ENCODE assay signal across 19 cellular contexts in the genomic region with DNA sequence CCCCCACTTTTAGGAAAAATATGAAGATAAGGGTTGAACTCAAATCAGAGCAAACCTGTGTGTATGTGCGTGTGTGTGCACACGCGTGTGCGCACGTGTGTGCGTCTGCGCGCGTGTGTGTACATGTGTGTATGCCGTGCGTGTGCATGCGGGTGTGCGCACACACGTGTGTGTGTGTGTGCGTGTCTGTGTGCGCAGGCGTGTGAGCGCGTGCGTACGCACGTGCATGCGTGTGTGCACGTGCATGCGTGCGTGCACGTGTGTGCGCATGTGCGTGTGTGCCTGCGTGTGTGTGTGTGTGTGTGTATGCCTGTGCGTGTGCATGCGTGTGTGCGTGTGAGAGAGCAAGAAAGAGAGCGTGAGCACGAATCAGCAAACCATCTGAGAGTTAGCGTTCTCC.
"Had no signal": no experiment of that assay in that cellular context is flagged by ENCODE, and none has a peak within 500 bp of the region (broad histone marks: within the 10 kb centered on the region; RNA-seq: fewer than 3 reads in every experiment).

No MANE protein-coding gene starts in this region.

- ATAC-seq: activated CD4-positive, CD25-positive, alpha-beta regulatory T cell treated with anti-CD3 and anti-CD28 coated beads, Interleukin-2, amount 50 U/mL, for 24 hours; foreskin keratinocyte; SK-N-SH treated with all-trans-retinoic acid at 6 μM for 48 hours; stimulated activated memory B cell treated with anti-CD40 and anti-IgM and Interleukin-4, amounts not matched to agents 10 μg/mL and 1 μg/mL and 100 μg/mL, for 72 hours; T-cell had no signal

- H3K9me3 ChIP-seq: ovary, sigmoid colon, spleen, thoracic aorta had no signal

- H3K27ac Mint-ChIP-seq: activated CD4-positive, alpha-beta T cell treated with anti-CD3 and anti-CD28 coated beads, Interleukin-2, amount 10 ng/mL, durations not matched to agents 7 days and 5 days; activated naive CD8-positive, alpha-beta T cell; memory B cell; stimulated activated memory B cell treated with anti-CD40 and anti-IgM and Interleukin-4, amounts not matched to agents 10 μg/mL and 1 μg/mL and 100 μg/mL, for 72 hours; T-cell had no signal

- H3K4me3 ChIP-seq: ovary, sigmoid colon, spleen, thoracic aorta had no signal

- H3K4me1 ChIP-seq: foreskin keratinocyte had no signal

- H3K27me3 ChIP-seq: dorsolateral prefrontal cortex, foreskin keratinocyte, ovary, sigmoid colon, spleen had no signal

- H3K4me3 Mint-ChIP-seq: activated CD4-positive, alpha-beta T cell treated with anti-CD3 and anti-CD28 coated beads, Interleukin-2, amount 10 ng/mL, durations not matched to agents 7 days and 5 days; activated naive CD8-positive, alpha-beta T cell; memory B cell; stimulated activated memory B cell treated with anti-CD40 and anti-IgM and Interleukin-4, amounts not matched to agents 10 μg/mL and 1 μg/mL and 100 μg/mL, for 72 hours; T-cell had no signal

- H3K27me3 Mint-ChIP-seq: activated CD4-positive, alpha-beta T cell treated with anti-CD3 and anti-CD28 coated beads, Interleukin-2, amount 10 ng/mL, durations not matched to agents 7 days and 5 days; activated naive CD8-positive, alpha-beta T cell; memory B cell; stimulated activated memory B cell treated with anti-CD40 and anti-IgM and Interleukin-4, amounts not matched to agents 10 μg/mL and 1 μg/mL and 100 μg/mL, for 72 hours; T-cell had no signal

- H3K27ac ChIP-seq: epithelial cell of prostate, foreskin keratinocyte, ovary, spleen, thoracic aorta had no signal

- H3K9me3 Mint-ChIP-seq: activated CD4-positive, alpha-beta T cell treated with anti-CD3 and anti-CD28 coated beads, Interleukin-2, amount 10 ng/mL, durations not matched to agents 7 days and 5 days; memory B cell; stimulated activated memory B cell treated with anti-CD40 and anti-IgM and Interleukin-4, amounts not matched to agents 10 μg/mL and 1 μg/mL and 100 μg/mL, for 72 hours; T-cell had no signal

- DNase-seq: activated CD4-positive, alpha-beta T cell treated with anti-CD3 and anti-CD28 coated beads, Interleukin-2, amount 10 ng/mL, durations not matched to agents 7 days and 5 days; activated gamma-delta T cell; amygdala; caudate nucleus; foreskin keratinocyte; ovary; sigmoid colon; spleen; stimulated activated CD4-positive, alpha-beta T cell treated with anti-CD3 and anti-CD28 coated beads, Interleukin-4, amount 100 ng/mL, for 4 hours; T-cell; T-helper 9 cell had no signal

- H3K36me3 Mint-ChIP-seq: activated naive CD8-positive, alpha-beta T cell had no signal

- H3K36me3 ChIP-seq: ovary had no signal
